In genomic region chr17:16463341-16464000, GRCh38 we compare ENCODE assay signal across 1 cellular context.
TF ChIP-seq lines count a peak whose summit lies in the region.

No MANE protein-coding gene starts in this region.

TF ChIP-seq in SK-N-SH, 30 proteins besides CTCF, POLR2A, EP300 and RAD21 (continued from another document):
- TF ChIP-seq REST (IDR thresholded peaks at IDR 0.05; ENCODE audit: low read depth, low read length) (no peak), TEAD4 (IDR thresholded peaks at IDR 0.05; ENCODE audit: borderline replicate concordance, insufficient read depth) (no peak), SMC3 (IDR thresholded peaks at IDR 0.05; ENCODE audit: low read depth, low read length) (peak; percentile 45; the same call in 1 of the 2 replicates), TCF12 (IDR thresholded peaks at IDR 0.05) (peak; percentile 76), MEF2A (IDR thresholded peaks at IDR 0.05; ENCODE audit: borderline replicate concordance, low read depth) (no peak), POLR2AphosphoS5 (IDR thresholded peaks at IDR 0.05; ENCODE audit: low read depth, low read length) (no peak), TAF1 (IDR thresholded peaks at IDR 0.05; ENCODE audit: borderline replicate concordance, low read depth, low read length) (no peak)
- TF ChIP-seq, protein P1, sequence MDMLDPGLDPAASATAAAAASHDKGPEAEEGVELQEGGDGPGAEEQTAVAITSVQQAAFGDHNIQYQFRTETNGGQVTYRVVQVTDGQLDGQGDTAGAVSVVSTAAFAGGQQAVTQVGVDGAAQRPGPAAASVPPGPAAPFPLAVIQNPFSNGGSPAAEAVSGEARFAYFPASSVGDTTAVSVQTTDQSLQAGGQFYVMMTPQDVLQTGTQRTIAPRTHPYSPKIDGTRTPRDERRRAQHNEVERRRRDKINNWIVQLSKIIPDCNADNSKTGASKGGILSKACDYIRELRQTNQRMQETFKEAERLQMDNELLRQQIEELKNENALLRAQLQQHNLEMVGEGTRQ (IDR thresholded peaks at IDR 0.05; ENCODE audit: borderline replicate concordance, low read depth, low read length) = no peak
